ENCODE assay signal across 1 cellular context in the genomic region with DNA sequence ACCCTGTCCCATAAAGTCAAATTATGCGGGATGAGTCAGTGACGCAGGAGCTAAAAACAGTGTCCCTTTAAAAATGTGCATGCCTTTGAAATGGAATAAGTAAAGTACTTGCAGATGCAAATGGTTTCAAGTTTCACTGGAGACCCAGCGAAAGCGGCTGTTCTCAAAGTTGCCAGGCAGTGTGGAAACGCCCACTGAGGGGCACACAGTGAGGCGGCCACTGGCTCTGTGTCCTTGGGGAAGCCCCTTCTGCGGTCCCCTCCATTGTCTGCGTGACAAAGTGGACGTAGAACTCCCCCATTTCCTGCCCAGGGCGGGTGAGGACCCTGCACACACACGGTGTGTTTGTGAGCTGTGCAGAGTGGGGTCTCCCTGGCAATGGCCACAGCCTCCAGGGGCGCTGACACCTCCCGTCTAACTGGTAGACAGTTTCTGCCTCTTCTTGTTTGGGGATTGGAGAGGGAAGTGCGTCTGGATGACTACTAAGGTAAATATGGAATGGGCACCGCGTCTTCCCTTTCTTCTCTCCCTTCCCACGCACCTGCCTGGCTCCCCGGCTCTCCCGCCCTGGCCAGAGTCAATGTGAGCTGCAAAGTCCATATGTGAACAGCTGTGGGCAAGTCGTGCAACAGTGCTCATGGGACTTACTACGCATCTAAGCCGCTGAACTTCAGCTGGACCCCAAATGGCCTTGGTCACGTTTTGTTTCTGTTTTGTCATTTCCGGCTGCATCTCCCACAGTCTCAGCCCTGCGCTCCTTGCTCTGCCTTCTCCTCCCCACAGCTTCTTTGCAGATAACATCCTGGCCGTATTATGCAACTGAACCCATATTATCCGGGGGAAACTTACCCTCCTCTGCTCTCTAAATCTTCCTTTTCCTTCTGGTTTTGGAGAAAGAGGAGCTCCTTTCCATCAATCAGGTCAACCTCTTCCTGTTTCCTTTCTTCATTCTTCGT.
TF ChIP-seq lines count a peak whose summit lies in the region.

No MANE protein-coding gene starts in this region.

TF ChIP-seq in SK-N-SH, 30 proteins besides CTCF, POLR2A, EP300 and RAD21 (continued from another document):
- TF ChIP-seq TAF1 (IDR thresholded peaks at IDR 0.05; ENCODE audit: borderline replicate concordance, low read depth, low read length) (no peak), FOXM1 (IDR thresholded peaks at IDR 0.05; ENCODE audit: low read depth) (no peak), RXRA (IDR thresholded peaks at IDR 0.05; ENCODE audit: borderline replicate concordance, low read depth) (no peak), MEF2A (IDR thresholded peaks at IDR 0.05; ENCODE audit: borderline replicate concordance, low read depth) (no peak), NFIC (IDR thresholded peaks at IDR 0.05; ENCODE audit: borderline replicate concordance) (no peak), RFX5 (IDR thresholded peaks at IDR 0.05; ENCODE audit: low read length) (no peak), GABPA (IDR thresholded peaks at IDR 0.05; ENCODE audit: low read depth) (no peak), JUND (IDR thresholded peaks at IDR 0.05) (no peak)
- TF ChIP-seq, protein P1, sequence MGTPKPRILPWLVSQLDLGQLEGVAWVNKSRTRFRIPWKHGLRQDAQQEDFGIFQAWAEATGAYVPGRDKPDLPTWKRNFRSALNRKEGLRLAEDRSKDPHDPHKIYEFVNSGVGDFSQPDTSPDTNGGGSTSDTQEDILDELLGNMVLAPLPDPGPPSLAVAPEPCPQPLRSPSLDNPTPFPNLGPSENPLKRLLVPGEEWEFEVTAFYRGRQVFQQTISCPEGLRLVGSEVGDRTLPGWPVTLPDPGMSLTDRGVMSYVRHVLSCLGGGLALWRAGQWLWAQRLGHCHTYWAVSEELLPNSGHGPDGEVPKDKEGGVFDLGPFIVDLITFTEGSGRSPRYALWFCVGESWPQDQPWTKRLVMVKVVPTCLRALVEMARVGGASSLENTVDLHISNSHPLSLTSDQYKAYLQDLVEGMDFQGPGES (IDR thresholded peaks at IDR 0.05; ENCODE audit: low read depth, low read length): no peak
- TF ChIP-seq, protein P2, sequence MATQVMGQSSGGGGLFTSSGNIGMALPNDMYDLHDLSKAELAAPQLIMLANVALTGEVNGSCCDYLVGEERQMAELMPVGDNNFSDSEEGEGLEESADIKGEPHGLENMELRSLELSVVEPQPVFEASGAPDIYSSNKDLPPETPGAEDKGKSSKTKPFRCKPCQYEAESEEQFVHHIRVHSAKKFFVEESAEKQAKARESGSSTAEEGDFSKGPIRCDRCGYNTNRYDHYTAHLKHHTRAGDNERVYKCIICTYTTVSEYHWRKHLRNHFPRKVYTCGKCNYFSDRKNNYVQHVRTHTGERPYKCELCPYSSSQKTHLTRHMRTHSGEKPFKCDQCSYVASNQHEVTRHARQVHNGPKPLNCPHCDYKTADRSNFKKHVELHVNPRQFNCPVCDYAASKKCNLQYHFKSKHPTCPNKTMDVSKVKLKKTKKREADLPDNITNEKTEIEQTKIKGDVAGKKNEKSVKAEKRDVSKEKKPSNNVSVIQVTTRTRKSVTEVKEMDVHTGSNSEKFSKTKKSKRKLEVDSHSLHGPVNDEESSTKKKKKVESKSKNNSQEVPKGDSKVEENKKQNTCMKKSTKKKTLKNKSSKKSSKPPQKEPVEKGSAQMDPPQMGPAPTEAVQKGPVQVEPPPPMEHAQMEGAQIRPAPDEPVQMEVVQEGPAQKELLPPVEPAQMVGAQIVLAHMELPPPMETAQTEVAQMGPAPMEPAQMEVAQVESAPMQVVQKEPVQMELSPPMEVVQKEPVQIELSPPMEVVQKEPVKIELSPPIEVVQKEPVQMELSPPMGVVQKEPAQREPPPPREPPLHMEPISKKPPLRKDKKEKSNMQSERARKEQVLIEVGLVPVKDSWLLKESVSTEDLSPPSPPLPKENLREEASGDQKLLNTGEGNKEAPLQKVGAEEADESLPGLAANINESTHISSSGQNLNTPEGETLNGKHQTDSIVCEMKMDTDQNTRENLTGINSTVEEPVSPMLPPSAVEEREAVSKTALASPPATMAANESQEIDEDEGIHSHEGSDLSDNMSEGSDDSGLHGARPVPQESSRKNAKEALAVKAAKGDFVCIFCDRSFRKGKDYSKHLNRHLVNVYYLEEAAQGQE (IDR thresholded peaks at IDR 0.05; ENCODE audit: low read depth, low read length): no peak
- TF ChIP-seq, protein P3, sequence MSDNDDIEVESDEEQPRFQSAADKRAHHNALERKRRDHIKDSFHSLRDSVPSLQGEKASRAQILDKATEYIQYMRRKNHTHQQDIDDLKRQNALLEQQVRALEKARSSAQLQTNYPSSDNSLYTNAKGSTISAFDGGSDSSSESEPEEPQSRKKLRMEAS (IDR thresholded peaks at IDR 0.05; ENCODE audit: low read depth): no peak
- TF ChIP-seq, protein P4, sequence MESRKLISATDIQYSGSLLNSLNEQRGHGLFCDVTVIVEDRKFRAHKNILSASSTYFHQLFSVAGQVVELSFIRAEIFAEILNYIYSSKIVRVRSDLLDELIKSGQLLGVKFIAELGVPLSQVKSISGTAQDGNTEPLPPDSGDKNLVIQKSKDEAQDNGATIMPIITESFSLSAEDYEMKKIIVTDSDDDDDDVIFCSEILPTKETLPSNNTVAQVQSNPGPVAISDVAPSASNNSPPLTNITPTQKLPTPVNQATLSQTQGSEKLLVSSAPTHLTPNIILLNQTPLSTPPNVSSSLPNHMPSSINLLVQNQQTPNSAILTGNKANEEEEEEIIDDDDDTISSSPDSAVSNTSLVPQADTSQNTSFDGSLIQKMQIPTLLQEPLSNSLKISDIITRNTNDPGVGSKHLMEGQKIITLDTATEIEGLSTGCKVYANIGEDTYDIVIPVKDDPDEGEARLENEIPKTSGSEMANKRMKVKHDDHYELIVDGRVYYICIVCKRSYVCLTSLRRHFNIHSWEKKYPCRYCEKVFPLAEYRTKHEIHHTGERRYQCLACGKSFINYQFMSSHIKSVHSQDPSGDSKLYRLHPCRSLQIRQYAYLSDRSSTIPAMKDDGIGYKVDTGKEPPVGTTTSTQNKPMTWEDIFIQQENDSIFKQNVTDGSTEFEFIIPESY (IDR thresholded peaks at IDR 0.05; ENCODE audit: borderline replicate concordance, low read depth): no peak
- TF ChIP-seq, protein P5, sequence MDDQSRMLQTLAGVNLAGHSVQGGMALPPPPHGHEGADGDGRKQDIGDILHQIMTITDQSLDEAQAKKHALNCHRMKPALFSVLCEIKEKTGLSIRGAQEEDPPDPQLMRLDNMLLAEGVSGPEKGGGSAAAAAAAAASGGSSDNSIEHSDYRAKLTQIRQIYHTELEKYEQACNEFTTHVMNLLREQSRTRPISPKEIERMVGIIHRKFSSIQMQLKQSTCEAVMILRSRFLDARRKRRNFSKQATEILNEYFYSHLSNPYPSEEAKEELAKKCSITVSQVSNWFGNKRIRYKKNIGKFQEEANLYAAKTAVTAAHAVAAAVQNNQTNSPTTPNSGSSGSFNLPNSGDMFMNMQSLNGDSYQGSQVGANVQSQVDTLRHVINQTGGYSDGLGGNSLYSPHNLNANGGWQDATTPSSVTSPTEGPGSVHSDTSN (IDR thresholded peaks at IDR 0.05): no peak
- TF ChIP-seq, protein P6, sequence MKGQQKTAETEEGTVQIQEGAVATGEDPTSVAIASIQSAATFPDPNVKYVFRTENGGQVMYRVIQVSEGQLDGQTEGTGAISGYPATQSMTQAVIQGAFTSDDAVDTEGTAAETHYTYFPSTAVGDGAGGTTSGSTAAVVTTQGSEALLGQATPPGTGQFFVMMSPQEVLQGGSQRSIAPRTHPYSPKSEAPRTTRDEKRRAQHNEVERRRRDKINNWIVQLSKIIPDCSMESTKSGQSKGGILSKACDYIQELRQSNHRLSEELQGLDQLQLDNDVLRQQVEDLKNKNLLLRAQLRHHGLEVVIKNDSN (IDR thresholded peaks at IDR 0.05; ENCODE audit: borderline replicate concordance, low read depth): no peak
TF ChIP-seq in SK-N-SH: peak in this region for 0.
